1 cellular context compared by ENCODE assay signal in genomic region chr4:173651651-173652282, GRCh38.
TF ChIP-seq lines count a peak whose summit lies in the region.

No MANE protein-coding gene starts in this region.

TF ChIP-seq in endothelial cell of umbilical vein, 7 proteins besides CTCF, POLR2A, EP300 and RAD21 (continued from another document):
- TF ChIP-seq GATA2 (IDR thresholded peaks at IDR 0.05; ENCODE audit: insufficient read depth, insufficient read length, low read depth, low read length) = no peak
- no peak for TF ChIP-seq MYC (IDR thresholded peaks at IDR 0.05; ENCODE audit: low read depth, low read length)
- TF ChIP-seq JUN (IDR thresholded peaks at IDR 0.05; ENCODE audit: borderline replicate concordance, insufficient read depth, insufficient read length, low read depth) = no peak
